Comparison of ENCODE assay signal across 1 cellular context in the genomic region with DNA sequence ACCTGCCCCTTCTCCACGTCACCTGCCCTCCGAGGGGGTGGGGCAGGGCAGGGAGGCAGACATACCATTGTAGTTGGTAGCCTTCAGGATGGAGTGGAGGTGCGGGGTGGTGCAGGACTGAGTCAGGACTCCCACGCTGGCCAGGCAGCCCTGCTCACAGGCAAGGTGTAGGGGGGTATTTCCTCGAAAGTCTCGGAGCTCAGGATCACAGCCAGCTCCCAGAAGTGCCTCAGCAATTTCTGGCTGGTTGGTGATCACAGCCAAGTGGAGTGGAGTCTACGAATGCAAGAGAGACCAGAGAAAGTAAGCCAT.
TF ChIP-seq lines count a peak whose summit lies in the region.

No MANE protein-coding gene starts in this region.

TF ChIP-seq in H1, 55 proteins besides CTCF, POLR2A, EP300 and RAD21:
- TF ChIP-seq ASH2L (IDR thresholded peaks at IDR 0.05; ENCODE audit: low read length) (no peak), SUZ12 (IDR thresholded peaks at IDR 0.05; ENCODE audit: low read length) (no peak), CBX8 (IDR thresholded peaks at IDR 0.05; ENCODE audit: borderline replicate concordance, low read depth, low read length) (no peak), RNF2 (IDR thresholded peaks at IDR 0.05; ENCODE audit: borderline replicate concordance, low read depth, low read length, missing control alignments, poor library complexity, severe bottlenecking) (no peak), EZH2 (IDR thresholded peaks at IDR 0.05; ENCODE audit: low read depth, low read length, severe bottlenecking) (no peak)
